21 cellular contexts compared by ENCODE assay signal in the genomic region with DNA sequence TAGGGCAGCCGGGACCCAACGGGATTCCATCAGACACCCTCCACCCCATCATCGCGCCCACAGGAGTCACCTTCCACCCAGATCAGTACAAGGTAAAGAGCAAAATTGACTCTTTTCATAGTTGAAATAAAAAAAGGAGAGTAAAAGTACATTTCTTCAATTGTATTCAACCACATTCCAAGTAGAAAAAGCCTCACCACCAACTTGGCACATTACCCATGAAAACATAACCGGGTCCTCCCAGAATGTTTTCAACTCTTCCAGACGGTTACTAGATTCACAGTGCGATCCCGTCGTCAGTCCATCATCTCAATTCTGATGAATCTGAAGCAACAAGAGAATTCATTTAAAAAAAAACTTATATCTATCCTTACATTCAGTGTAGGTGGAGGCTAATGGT.
"Had no signal": no experiment of that assay in that cellular context is flagged by ENCODE, and none has a peak within 500 bp of the region (broad histone marks: within the 10 kb centered on the region; RNA-seq: fewer than 3 reads in every experiment).

No MANE protein-coding gene starts in this region.

- H3K27ac ChIP-seq: cardiac muscle cell, dorsolateral prefrontal cortex, pancreas, spleen had no signal

- H3K27ac Mint-ChIP-seq: activated B cell treated with CpG ODN at 0.5 μM for 24 hours; activated CD4-positive, alpha-beta memory T cell treated with anti-CD3 and anti-CD28 coated beads, Interleukin-2, amount 10 ng/mL, durations not matched to agents 7 days and 5 days; activated CD8-positive, alpha-beta memory T cell treated with anti-CD3 and anti-CD28 coated beads, Interleukin-2, amount 10 ng/mL, durations not matched to agents 7 days and 5 days; activated naive CD8-positive, alpha-beta T cell treated with anti-CD3 and anti-CD28 coated beads, Interleukin-2, amount 10 ng/mL, durations not matched to agents 7 days and 5 days; activated T-helper 17 cell treated with anti-CD3 and anti-CD28 coated beads, Interleukin-2, amount 50 U/mL, for 72 hours; stimulated activated naive B cell treated with anti-CD40 and anti-IgM and Interleukin-4, amounts not matched to agents 10 μg/mL and 1 μg/mL and 100 μg/mL, for 72 hours; T-cell had no signal

- DNase-seq: activated B cell treated with CpG ODN at 0.5 μM for 24 hours; activated CD4-positive, alpha-beta memory T cell treated with anti-CD3 and anti-CD28 coated beads, Interleukin-2, amount 10 ng/mL, durations not matched to agents 7 days and 5 days; activated CD4-positive, alpha-beta T cell treated with anti-CD3 and anti-CD28 coated beads for 4 hours; activated CD8-positive, alpha-beta memory T cell treated with anti-CD3 and anti-CD28 coated beads, Interleukin-2, amount 10 ng/mL, durations not matched to agents 7 days and 5 days; activated naive CD4-positive, alpha-beta T cell treated with Interleukin-2 at 50 U/mL for 16 hours; activated naive CD8-positive, alpha-beta T cell treated with anti-CD3 and anti-CD28 coated beads, Interleukin-2, amount 10 ng/mL, durations not matched to agents 7 days and 5 days; anterior cingulate cortex; dorsolateral prefrontal cortex; erythroblast; heart right ventricle; left ventricle myocardium superior; pancreas; SK-N-SH; spleen; stimulated activated naive B cell treated with anti-CD40 and anti-IgM and Interleukin-4, amounts not matched to agents 10 μg/mL and 1 μg/mL and 100 μg/mL, for 72 hours; T-cell had no signal

- H3K36me3 ChIP-seq: pancreas had no signal

- H3K4me1 Mint-ChIP-seq: activated B cell treated with CpG ODN at 0.5 μM for 24 hours; activated CD4-positive, alpha-beta memory T cell treated with anti-CD3 and anti-CD28 coated beads, Interleukin-2, amount 10 ng/mL, durations not matched to agents 7 days and 5 days; activated CD8-positive, alpha-beta memory T cell treated with anti-CD3 and anti-CD28 coated beads, Interleukin-2, amount 10 ng/mL, durations not matched to agents 7 days and 5 days; activated naive CD8-positive, alpha-beta T cell treated with anti-CD3 and anti-CD28 coated beads, Interleukin-2, amount 10 ng/mL, durations not matched to agents 7 days and 5 days; activated T-helper 17 cell treated with anti-CD3 and anti-CD28 coated beads, Interleukin-2, amount 50 U/mL, for 72 hours; stimulated activated naive B cell treated with anti-CD40 and anti-IgM and Interleukin-4, amounts not matched to agents 10 μg/mL and 1 μg/mL and 100 μg/mL, for 72 hours; T-cell had no signal

- H3K9me3 ChIP-seq: gastroesophageal sphincter, heart right ventricle, pancreas, SK-N-SH, spleen, tibial nerve had no signal

- H3K4me3 ChIP-seq: cardiac muscle cell, dorsolateral prefrontal cortex, gastroesophageal sphincter, heart right ventricle, pancreas, spleen, tibial nerve had no signal

- ATAC-seq: activated CD8-positive, alpha-beta memory T cell treated with anti-CD3 and anti-CD28 coated beads, Interleukin-2, amount 10 ng/mL, durations not matched to agents 7 days and 5 days; activated T-helper 17 cell treated with anti-CD3 and anti-CD28 coated beads, Interleukin-2, amount 50 U/mL, for 72 hours; gastroesophageal sphincter; heart right ventricle; left ventricle myocardium superior; pancreas; sciatic nerve; stimulated activated naive B cell treated with anti-CD40 and anti-IgM and Interleukin-4, amounts not matched to agents 10 μg/mL and 1 μg/mL and 100 μg/mL, for 72 hours; T-cell had no signal

- H3K9me3 Mint-ChIP-seq: activated B cell treated with CpG ODN at 0.5 μM for 24 hours; activated CD4-positive, alpha-beta memory T cell treated with anti-CD3 and anti-CD28 coated beads, Interleukin-2, amount 10 ng/mL, durations not matched to agents 7 days and 5 days; activated naive CD8-positive, alpha-beta T cell treated with anti-CD3 and anti-CD28 coated beads, Interleukin-2, amount 10 ng/mL, durations not matched to agents 7 days and 5 days; activated T-helper 17 cell treated with anti-CD3 and anti-CD28 coated beads, Interleukin-2, amount 50 U/mL, for 72 hours; stimulated activated naive B cell treated with anti-CD40 and anti-IgM and Interleukin-4, amounts not matched to agents 10 μg/mL and 1 μg/mL and 100 μg/mL, for 72 hours; T-cell had no signal

- H3K4me3 Mint-ChIP-seq: activated B cell treated with CpG ODN at 0.5 μM for 24 hours; activated CD4-positive, alpha-beta memory T cell treated with anti-CD3 and anti-CD28 coated beads, Interleukin-2, amount 10 ng/mL, durations not matched to agents 7 days and 5 days; activated CD8-positive, alpha-beta memory T cell treated with anti-CD3 and anti-CD28 coated beads, Interleukin-2, amount 10 ng/mL, durations not matched to agents 7 days and 5 days; activated naive CD8-positive, alpha-beta T cell treated with anti-CD3 and anti-CD28 coated beads, Interleukin-2, amount 10 ng/mL, durations not matched to agents 7 days and 5 days; activated T-helper 17 cell treated with anti-CD3 and anti-CD28 coated beads, Interleukin-2, amount 50 U/mL, for 72 hours; stimulated activated naive B cell treated with anti-CD40 and anti-IgM and Interleukin-4, amounts not matched to agents 10 μg/mL and 1 μg/mL and 100 μg/mL, for 72 hours; T-cell had no signal

- H3K4me1 ChIP-seq: pancreas had no signal

- H3K27me3 ChIP-seq: cardiac muscle cell, dorsolateral prefrontal cortex, gastroesophageal sphincter, heart right ventricle, pancreas, tibial nerve had no signal

- H3K36me3 Mint-ChIP-seq: activated CD8-positive, alpha-beta memory T cell treated with anti-CD3 and anti-CD28 coated beads, Interleukin-2, amount 10 ng/mL, durations not matched to agents 7 days and 5 days; activated naive CD8-positive, alpha-beta T cell treated with anti-CD3 and anti-CD28 coated beads, Interleukin-2, amount 10 ng/mL, durations not matched to agents 7 days and 5 days; stimulated activated naive B cell treated with anti-CD40 and anti-IgM and Interleukin-4, amounts not matched to agents 10 μg/mL and 1 μg/mL and 100 μg/mL, for 72 hours; T-cell had no signal
